ENCODE assay signal across 12 cellular contexts in genomic region chr3:69649120-69649519, GRCh38.
DNase-seq lines count a peak whose midpoint lies in the region; ATAC-seq and TF ChIP-seq lines count a peak whose summit lies in the region.
"Had no signal": no experiment of that assay in that cellular context is flagged by ENCODE, and none has a peak within 500 bp of the region (broad histone marks: within the 10 kb centered on the region; RNA-seq: fewer than 3 reads in every experiment).

No MANE protein-coding gene starts in this region.

- no CpG with 5 or more reads among the region's 3 CpGs for WGBS in mesendoderm (ENCODE audit: extremely low coverage, insufficient coverage, low lambda C conversion rate)
- 87% methylated on average over 3 of the region's 3 CpGs; no CpG with 5 or more reads in 1 of the 2 experiments for WGBS in endodermal cell (ENCODE audit: insufficient coverage in 1 of 2, insufficient read length in 1 of 2), 2 experiments
- WGBS in body of pancreas, 2 donors: 46 to 67% methylated on average over 3 of the region's 3 CpGs

- intact Hi-C loops in body of pancreas (cut with DNase I): no loop called here

- H3K27me3 Mint-ChIP-seq in endodermal cell (ENCODE audit: insufficient read depth): peaks cover 57% of the 10 kb centered on the region
- H3K27me3 Mint-ChIP-seq: activated CD8-positive, alpha-beta T cell treated with anti-CD3 and anti-CD28 coated beads for 36 hours; central memory CD8-positive, alpha-beta T cell had no signal

- no peak overlapping the region for H3K18ac ChIP-seq in mesendoderm (ENCODE audit: low read length)

- no peak overlapping the region for H3K23ac ChIP-seq in mesendoderm (ENCODE audit: low read length)

- H4K8ac ChIP-seq in mesendoderm (ENCODE audit: low read depth, low read length): no peak overlapping the region

- no peak overlapping the region for H2BK5ac ChIP-seq in mesendoderm (ENCODE audit: low read length)

- DNase-seq in Daoy (ENCODE audit: low read depth) (peak; percentile 70), NCI-H460 (ENCODE audit: extremely low read depth, low read depth) (peak; percentile 86), epithelial cell of prostate (ENCODE audit: low read depth, low spot score) (no peak), mesendoderm (peak; percentile 10), endodermal cell (no peak), NCI-H1694 (lab: John Stamatoyannopoulos, UW) (no peak), body of pancreas (no peak)
- DNase-seq: activated CD8-positive, alpha-beta T cell treated with anti-CD3 and anti-CD28 coated beads for 36 hours; activated gamma-delta T cell; naive thymus-derived CD8-positive, alpha-beta T cell had no signal

- H3K27me3 ChIP-seq in mesendoderm (ENCODE audit: insufficient read depth, low read length, poor library complexity): no peaks in the 10 kb centered on the region
- peaks cover 56% of the 10 kb centered on the region for H3K27me3 ChIP-seq in endodermal cell (ENCODE audit: control insufficient read depth, insufficient read depth, low read length, poor library complexity, severe bottlenecking)
- no peaks in the 10 kb centered on the region for H3K27me3 ChIP-seq in body of pancreas

- no peaks in the 10 kb centered on the region for H3K79me2 ChIP-seq in mesendoderm (ENCODE audit: control insufficient read depth, insufficient read depth, low read length)

- no peak overlapping the region for H3K56ac ChIP-seq in mesendoderm (ENCODE audit: low read length)

- no peak overlapping the region for H2AK5ac ChIP-seq in mesendoderm (ENCODE audit: low read length)

- ATAC-seq in body of pancreas (no peak), HG03108 (IDR thresholded peaks at IDR 0.05; ENCODE audit: unreplicated experiment) (no peak)
- ATAC-seq: activated CD8-positive, alpha-beta T cell treated with anti-CD3 and anti-CD28 coated beads for 36 hours; naive thymus-derived CD8-positive, alpha-beta T cell had no signal

- TF ChIP-seq POLR2A in body of pancreas (IDR thresholded peaks at IDR 0.05): no peak

- H3K27ac ChIP-seq in epithelial cell of prostate: peak overlapping the region; percentile 42
- no peak overlapping the region for H3K27ac ChIP-seq in mesendoderm (ENCODE audit: low read depth, low read length)
- no peak overlapping the region for H3K27ac ChIP-seq in endodermal cell (ENCODE audit: low read depth, low read length)
- no peak overlapping the region for H3K27ac ChIP-seq in body of pancreas

- no peak overlapping the region for H3K9ac ChIP-seq in mesendoderm (ENCODE audit: low read length)
- no peak overlapping the region for H3K9ac ChIP-seq in endodermal cell (ENCODE audit: extremely low read depth, low read length, poor library complexity, severe bottlenecking)

- H2BK120ac ChIP-seq in mesendoderm (ENCODE audit: low read depth, low read length): no peak overlapping the region

- H3K4me1 Mint-ChIP-seq in endodermal cell: peaks cover 26% of the 10 kb centered on the region
- H3K4me1 Mint-ChIP-seq: central memory CD8-positive, alpha-beta T cell; naive thymus-derived CD8-positive, alpha-beta T cell had no signal

- TF ChIP-seq CTCF in endodermal cell (conservative IDR thresholded peaks at IDR 0.05) (no peak), body of pancreas (IDR thresholded peaks at IDR 0.05) (no peak)

- H3K9me3 Mint-ChIP-seq in endodermal cell: no peaks in the 10 kb centered on the region
- H3K9me3 Mint-ChIP-seq: activated CD8-positive, alpha-beta T cell treated with anti-CD3 and anti-CD28 coated beads for 36 hours had no signal

- no peak overlapping the region for H3K4me2 ChIP-seq in mesendoderm (ENCODE audit: low read length)

- H3K9me3 ChIP-seq in endodermal cell (ENCODE audit: control insufficient read depth, low read length) (no peaks in the 10 kb centered on the region), body of pancreas (no peaks in the 10 kb centered on the region)

- H2BK15ac ChIP-seq in mesendoderm (replicated peaks; ENCODE audit: low read depth): no peak overlapping the region

- H3K36me3 Mint-ChIP-seq in endodermal cell (ENCODE audit: low read depth): no peaks in the 10 kb centered on the region
- H3K36me3 Mint-ChIP-seq: naive thymus-derived CD8-positive, alpha-beta T cell had no signal

- no peak overlapping the region for H3K4ac ChIP-seq in mesendoderm (ENCODE audit: low read depth, low read length)

- H3K4me3 Mint-ChIP-seq in endodermal cell: no peak overlapping the region
- H3K4me3 Mint-ChIP-seq: activated CD8-positive, alpha-beta T cell treated with anti-CD3 and anti-CD28 coated beads for 36 hours; central memory CD8-positive, alpha-beta T cell; naive thymus-derived CD8-positive, alpha-beta T cell had no signal

- H3K4me3 ChIP-seq in mesendoderm (ENCODE audit: low read length) (no peak overlapping the region), endodermal cell (ENCODE audit: low read length) (no peak overlapping the region), body of pancreas (no peak overlapping the region)

- no peak overlapping the region for H4K5ac ChIP-seq in mesendoderm (ENCODE audit: low read length)

- no peaks in the 10 kb centered on the region for H3K79me1 ChIP-seq in mesendoderm (ENCODE audit: low read length)

- no peak overlapping the region for H3K27ac Mint-ChIP-seq in endodermal cell
- H3K27ac Mint-ChIP-seq: activated CD8-positive, alpha-beta T cell treated with anti-CD3 and anti-CD28 coated beads for 36 hours; naive thymus-derived CD8-positive, alpha-beta T cell had no signal

- H3K36me3 ChIP-seq in mesendoderm (ENCODE audit: control insufficient read depth, insufficient read depth, low read length) (no peaks in the 10 kb centered on the region), endodermal cell (ENCODE audit: control insufficient read depth, insufficient read depth, low read length) (no peaks in the 10 kb centered on the region), body of pancreas (replicated peaks in 1 of 2; ENCODE audit: insufficient read depth in 1 of 2, low read depth in 2 of 2) (no peaks in the 10 kb centered on the region)

- H3K4me1 ChIP-seq in mesendoderm (ENCODE audit: control insufficient read depth, low read depth, low read length): no peaks in the 10 kb centered on the region
- H3K4me1 ChIP-seq in endodermal cell (ENCODE audit: control insufficient read depth, insufficient read depth, low read length): no peaks in the 10 kb centered on the region
- H3K4me1 ChIP-seq in body of pancreas: no peaks in the 10 kb centered on the region

Comparison
In these comparisons a context has a peak if more than half of its experiments do, and no peak if none do; other contexts are left out.
1. DNase-seq: peak in Daoy (single experiment), NCI-H460 (single experiment) and mesendoderm (single experiment); none in epithelial cell of prostate (single experiment), endodermal cell (single experiment), NCI-H1694 (single experiment) and body of pancreas (0 of 4).